Comparison of ENCODE assay signal across 8 cellular contexts in the genomic region with DNA sequence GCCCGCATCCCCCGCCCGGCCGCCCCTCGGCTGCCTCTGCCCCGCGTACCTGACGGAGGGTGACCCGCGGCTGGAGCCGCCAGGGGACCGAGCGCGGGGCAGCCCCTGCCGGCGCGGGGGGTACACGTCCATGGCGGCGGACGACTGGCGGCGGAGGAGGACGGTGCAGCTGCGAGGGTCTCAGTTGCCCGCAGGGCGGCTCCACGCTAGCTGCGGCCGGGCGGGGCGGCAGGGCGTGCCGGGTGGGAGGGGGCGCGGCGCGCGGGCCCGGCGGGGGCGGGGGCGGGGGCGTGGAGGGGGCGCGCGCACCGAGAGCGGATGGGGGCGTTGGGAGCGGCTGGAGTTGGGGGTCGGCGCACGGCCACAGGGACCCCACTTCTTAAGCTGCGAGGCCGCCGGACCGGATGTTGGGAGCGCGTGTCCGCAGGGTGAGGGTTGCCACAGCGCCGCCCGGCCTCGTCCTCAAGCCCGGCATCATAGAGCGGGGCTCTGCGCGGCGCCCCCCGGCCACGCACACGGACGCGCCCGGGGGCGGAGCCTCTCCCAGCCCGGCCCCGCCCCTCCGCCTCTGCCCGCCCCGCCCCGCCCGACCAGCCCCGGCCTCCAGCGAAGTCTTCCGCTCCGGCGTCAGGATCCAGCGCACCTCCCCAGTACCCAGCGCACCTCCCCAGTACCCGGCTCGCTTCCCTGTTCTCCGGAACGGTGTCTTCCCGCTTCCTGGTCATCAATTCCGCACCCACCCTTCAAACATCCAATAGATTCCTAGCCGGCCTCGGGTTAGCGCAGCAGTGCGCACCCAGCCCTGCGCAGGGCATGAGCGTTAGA. TPM values are rescaled to one million over a fixed set of nuclear protein-coding genes. Genes with fewer than 3 reads are reported as not detected.
DNase-seq lines count a peak whose midpoint lies in the region; ATAC-seq, FAIRE-seq and TF ChIP-seq lines count a peak whose summit lies in the region.

TSS of gene DNAAF9 (minus strand) at position 244 of the 825 bp plus-strand sequence. CDS start at position 132, 112 bp downstream.

- H3K9ac ChIP-seq in PC-3 (ENCODE audit: low read length) = peak within 1 kb of the TSS; percentile 73

- H3K9me3 Mint-ChIP-seq in activated T-helper 2 cell treated with anti-CD3 and anti-CD28 coated beads, Interferon-gamma antibody, Interleukin-2, Interleukin-4, amounts not matched to agents 10 μg/mL and 5 μg/mL and 100 μg/mL, durations not matched to agents 14 hours and 24 hours and 36 hours = no peaks in the 10 kb centered on the region
- H3K9me3 Mint-ChIP-seq in natural killer cell = no peaks in the 10 kb centered on the region
- no peaks in the 10 kb centered on the region for H3K9me3 Mint-ChIP-seq in stimulated activated naive B cell treated with anti-CD40 and anti-IgM and Interleukin-4, amounts not matched to agents 10 μg/mL and 1 μg/mL and 100 μg/mL, for 72 hours

- no TSS peak for BruUV-seq in PC-3 (replicated peaks; lab: Mats Ljungman, UMichigan)

- peak within 1 kb of the TSS; percentile 100 for H2AFZ ChIP-seq in PC-3 (ENCODE audit: low read length)

- POLR2A ChIA-PET in A549 (lab: Yijun Ruan, JAX) = interaction anchor here (0.6 to 2.9 kb wide), 4 partner anchors 19 to 362 kb away, joined by 3 to 8 read pairs (median 4); partner anchors contain the start of gene ATRN
- POLR2A ChIA-PET in PC-3 (lab: Charles Lee; ENCODE audit: unreplicated experiment) = no interaction called here

- peak within 1 kb of the TSS; percentile 83 for H3K27ac Mint-ChIP-seq in activated T-helper 2 cell treated with anti-CD3 and anti-CD28 coated beads, Interferon-gamma antibody, Interleukin-2, Interleukin-4, amounts not matched to agents 10 μg/mL and 5 μg/mL and 100 μg/mL, durations not matched to agents 14 hours and 24 hours and 36 hours
- H3K27ac Mint-ChIP-seq in natural killer cell = peak within 1 kb of the TSS; percentile 81 to 87
- H3K27ac Mint-ChIP-seq in stimulated activated naive B cell treated with anti-CD40 and anti-IgM and Interleukin-4, amounts not matched to agents 10 μg/mL and 1 μg/mL and 100 μg/mL, for 72 hours = peak within 1 kb of the TSS; percentile 95

- H3K9me3 ChIP-seq in A549 (no peaks in the 10 kb centered on the region), PC-3 (ENCODE audit: low read length) (no peaks in the 10 kb centered on the region)

- TF ChIP-seq POLR2A in A549 (IDR thresholded peaks at IDR 0.05; ENCODE audit: low read length) = peak; percentile 63
- peak; percentile 11 for TF ChIP-seq POLR2A in GM18526 (IDR thresholded peaks at IDR 0.05; ENCODE audit: extremely low read depth, insufficient read length)

- no peaks in the 10 kb centered on the region for H3F3A ChIP-seq in PC-3 (ENCODE audit: low read length, unreplicated experiment)

- FAIRE-seq in A549 (lab: Jason Lieb, UNC) = no peak

- peaks cover 26% of the 10 kb centered on the region for H3K79me2 ChIP-seq in PC-3 (ENCODE audit: low read length)

- H3K4me3 ChIP-seq in A549 (peak within 1 kb of the TSS; percentile 83), PC-3 (ENCODE audit: low read length) (peak within 1 kb of the TSS; percentile 73)

- H3K27me3 Mint-ChIP-seq in activated T-helper 2 cell treated with anti-CD3 and anti-CD28 coated beads, Interferon-gamma antibody, Interleukin-2, Interleukin-4, amounts not matched to agents 10 μg/mL and 5 μg/mL and 100 μg/mL, durations not matched to agents 14 hours and 24 hours and 36 hours (ENCODE audit: low read depth) = peaks cover 19% of the 10 kb centered on the region
- H3K27me3 Mint-ChIP-seq in natural killer cell (ENCODE audit: low read depth in 2 of 2) = peaks cover 0 to 13% of the 10 kb centered on the region in 2 donors
- H3K27me3 Mint-ChIP-seq in stimulated activated naive B cell treated with anti-CD40 and anti-IgM and Interleukin-4, amounts not matched to agents 10 μg/mL and 1 μg/mL and 100 μg/mL, for 72 hours = no peaks in the 10 kb centered on the region

- TF ChIP-seq CTCF in A549 (IDR thresholded peaks at IDR 0.05) (peak; percentile 32; the same call in 1 of the 3 replicates), PC-3 (conservative IDR thresholded peaks at IDR 0.05; ENCODE audit: low read depth, low read length) (no peak), natural killer cell (IDR thresholded peaks at IDR 0.05) (no peak)

- CTCF ChIA-PET in A549 (lab: Yijun Ruan, JAX) = interaction anchor here (1.3 to 2.4 kb wide), 5 partner anchors 7 to 155 kb away, joined by 3 to 14 read pairs (median 4); no protein-coding TSS in a partner anchor
- CTCF ChIA-PET in PC-3 (lab: Charles Lee) = interaction anchor here (0.6 kb wide), 1 partner anchor 208 kb away, joined by 4 read pairs; no protein-coding TSS in a partner anchor

- peak within 1 kb of the TSS; percentile 88 for H3K4me2 ChIP-seq in A549
- H3K4me2 ChIP-seq in PC-3 (ENCODE audit: low read length) = peak within 1 kb of the TSS; percentile 98

- H3K27me3 ChIP-seq in PC-3 (ENCODE audit: low read length) = no peaks in the 10 kb centered on the region

- no peaks in the 10 kb centered on the region for H3K9me2 ChIP-seq in PC-3 (replicated peaks; ENCODE audit: low read length)

- H3K36me3 Mint-ChIP-seq in activated T-helper 2 cell treated with anti-CD3 and anti-CD28 coated beads, Interferon-gamma antibody, Interleukin-2, Interleukin-4, amounts not matched to agents 10 μg/mL and 5 μg/mL and 100 μg/mL, durations not matched to agents 14 hours and 24 hours and 36 hours (ENCODE audit: low read depth) = no peaks in the 10 kb centered on the region
- H3K36me3 Mint-ChIP-seq in natural killer cell = no peaks in the 10 kb centered on the region
- H3K36me3 Mint-ChIP-seq in stimulated activated naive B cell treated with anti-CD40 and anti-IgM and Interleukin-4, amounts not matched to agents 10 μg/mL and 1 μg/mL and 100 μg/mL, for 72 hours = peaks cover 0 to 3% of the 10 kb centered on the region in 2 donors

- DNase-seq in A549 (ENCODE audit: low read depth in 1 of 2, low spot score in 1 of 2) (peak; percentile 88 to 92), HT1080 (ENCODE audit: low read depth) (peak; percentile 74), PC-3 (peak; percentile 74), fibroblast of peridontal ligament (ENCODE audit: extremely low read depth) (peak; percentile 42), natural killer cell (peak; percentile 52)
- DNase-seq in activated T-helper 2 cell treated with anti-CD3 and anti-CD28 coated beads, Interferon-gamma antibody, Interleukin-2, Interleukin-4, amounts not matched to agents 10 μg/mL and 5 μg/mL and 100 μg/mL, durations not matched to agents 14 hours and 24 hours and 36 hours (ENCODE audit: low spot score) = peak; percentile 69
- DNase-seq in stimulated activated naive B cell treated with anti-CD40 and anti-IgM and Interleukin-4, amounts not matched to agents 10 μg/mL and 1 μg/mL and 100 μg/mL, for 72 hours = peak; percentile 50

- peaks cover 33% of the 10 kb centered on the region for H3K4me1 Mint-ChIP-seq in activated T-helper 2 cell treated with anti-CD3 and anti-CD28 coated beads, Interferon-gamma antibody, Interleukin-2, Interleukin-4, amounts not matched to agents 10 μg/mL and 5 μg/mL and 100 μg/mL, durations not matched to agents 14 hours and 24 hours and 36 hours (ENCODE audit: low read depth)
- H3K4me1 Mint-ChIP-seq in natural killer cell = peaks cover 30 to 32% of the 10 kb centered on the region in 2 donors
- H3K4me1 Mint-ChIP-seq in stimulated activated naive B cell treated with anti-CD40 and anti-IgM and Interleukin-4, amounts not matched to agents 10 μg/mL and 1 μg/mL and 100 μg/mL, for 72 hours = peaks cover 13 to 24% of the 10 kb centered on the region in 2 donors

- H3K27ac ChIP-seq in A549 (peak within 1 kb of the TSS; percentile 89 to 94), PC-3 (ENCODE audit: low read length) (no peak within 1 kb of the TSS)

- intact Hi-C loops in PC-3 (cut with micrococcal nuclease) = loop anchor here (5.0 kb wide), 1 partner anchor 65 kb away; the partner anchor contains the start of gene ATRN
- intact Hi-C loops in activated T-helper 2 cell treated with anti-CD3 and anti-CD28 coated beads, Interferon-gamma antibody, Interleukin-2, Interleukin-4, amounts not matched to agents 10 μg/mL and 5 μg/mL and 100 μg/mL, durations not matched to agents 14 hours and 24 hours and 36 hours (cut with micrococcal nuclease) = loop anchor here (1.0 to 5.0 kb wide), 4 partner anchors 13 to 360 kb away; partner anchors contain the start of genes ADISSP and ATRN
- intact Hi-C loops in natural killer cell (cut with micrococcal nuclease) = no loop called here

- no peaks in the 10 kb centered on the region for H3K36me3 ChIP-seq in PC-3 (ENCODE audit: low read depth, low read length)

- ATAC-seq in A549 (peak; percentile 83 to 86), PC-3 (peak; percentile 68), natural killer cell (peak; percentile 68 to 79 (median 68))
- peak; percentile 76 to 77 for ATAC-seq in stimulated activated naive B cell treated with anti-CD40 and anti-IgM and Interleukin-4, amounts not matched to agents 10 μg/mL and 1 μg/mL and 100 μg/mL, for 72 hours (replicated peaks)

- TF ChIP-seq RAD21 in A549 (conservative IDR thresholded peaks at IDR 0.05 in 1 of 2, IDR thresholded peaks at IDR 0.05 in 1 of 2) = peak in 1 of 2 experiments; percentile 32; a peak in 1 of 5 replicates

- TF ChIP-seq EP300 in A549 (IDR thresholded peaks at IDR 0.05) = no peak

- peaks cover 17% of the 10 kb centered on the region for H3K4me1 ChIP-seq in A549
- 0 out of 2 replicates have a peak, but pooled peaks cover 17% of the 10 kb centered on the region for H3K4me1 ChIP-seq in PC-3 (ENCODE audit: insufficient read depth, low read length)

- WGBS in A549 (ENCODE audit: missing lambda C conversion rate) = 2% methylated on average over 12 of the region's 103 CpGs

- no peaks in the 10 kb centered on the region; the same call in 1 of the 2 replicates for H4K20me1 ChIP-seq in PC-3 (ENCODE audit: low read length)

- H3K4me3 Mint-ChIP-seq in activated T-helper 2 cell treated with anti-CD3 and anti-CD28 coated beads, Interferon-gamma antibody, Interleukin-2, Interleukin-4, amounts not matched to agents 10 μg/mL and 5 μg/mL and 100 μg/mL, durations not matched to agents 14 hours and 24 hours and 36 hours (ENCODE audit: low read depth) = peak within 1 kb of the TSS; percentile 89
- peak within 1 kb of the TSS; percentile 98 for H3K4me3 Mint-ChIP-seq in natural killer cell
- peak within 1 kb of the TSS; percentile 99 to 100 for H3K4me3 Mint-ChIP-seq in stimulated activated naive B cell treated with anti-CD40 and anti-IgM and Interleukin-4, amounts not matched to agents 10 μg/mL and 1 μg/mL and 100 μg/mL, for 72 hours

RNA-seq across cellular contexts. Expression of gene DNAAF9, which starts in this region (rescaled TPM):
- 7.5 and 8.2 TPM in 2 replicates for polyA plus RNA-seq in A549 (2011; rRNA removed)
- polyA plus RNA-seq in A549 (2012; cell fraction: cytosol; rRNA removed) = 1.8 and 2.4 TPM in 2 replicates
- polyA plus RNA-seq in A549 (2012; cell fraction: nucleus; rRNA removed) = 5.4 and 8.1 TPM in 2 replicates
- 4.3 to 6.2 TPM (median 4.9 TPM) in 3 replicates for polyA plus RNA-seq in A549 (2017; fragmentation: RNase III; extraction: RNeasy Plus Mini Kit Qiagen cat#74134 plus additional on column Dnase treatment)
- polyA minus RNA-seq in A549 (2011; rRNA and poly(A)+ RNA removed) = 8.4 and 8.5 TPM in 2 replicates
- 1.8 and 3.0 TPM in 2 replicates for total RNA-seq in HT1080 (2014; rRNA removed; shearing (Covaris generic))
- 2.0 TPM in 2 replicates for polyA plus RNA-seq in HT1080 (2015; cell fraction: cytosol; rRNA removed)
- polyA plus RNA-seq in HT1080 (2015; cell fraction: nucleus; rRNA removed) = 5.5 and 6.5 TPM in 2 replicates
- total RNA-seq in PC-3 (2014; rRNA removed) = 2.3 and 2.5 TPM in 2 replicates
- total RNA-seq in activated T-helper 2 cell treated with anti-CD3 and anti-CD28 coated beads, Interferon-gamma antibody, Interleukin-2, Interleukin-4, amounts not matched to agents 10 μg/mL and 5 μg/mL and 100 μg/mL, durations not matched to agents 14 hours and 24 hours and 36 hours = 2.0 and 2.3 TPM in 2 replicates
- 1 to 10 TPM; 4.1 to 6.9 (median 4.8) TPM for total RNA-seq in natural killer cell
